ENCODE assay signal across 8 cellular contexts in the genomic region with DNA sequence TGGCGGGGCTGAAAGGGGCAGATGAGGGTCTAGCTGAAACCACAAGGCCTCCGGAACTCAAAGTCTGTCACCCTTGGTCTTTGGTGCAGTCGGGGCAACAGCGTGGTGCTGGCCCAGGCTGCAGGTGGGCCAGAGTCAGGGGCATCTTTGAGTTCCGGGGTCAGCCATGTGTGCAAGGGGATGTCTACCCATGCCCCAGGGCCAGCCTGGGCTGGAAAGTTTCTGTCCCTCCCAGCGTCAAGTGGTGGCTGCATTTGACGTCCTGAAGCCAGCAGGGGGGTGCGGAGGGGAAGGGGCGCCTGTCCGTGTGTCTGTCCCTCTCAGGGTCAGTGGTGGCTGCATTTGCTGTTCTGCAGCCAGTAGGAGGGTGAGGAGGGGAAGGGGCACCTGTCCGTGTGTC. TPM values are rescaled to one million over a fixed set of nuclear protein-coding genes. Genes with fewer than 3 reads are reported as not detected.
DNase-seq lines count a peak whose midpoint lies in the region; ATAC-seq, FAIRE-seq and TF ChIP-seq lines count a peak whose summit lies in the region.

No MANE protein-coding gene starts in this region.

- H3K9me3 ChIP-seq in BE2C (no peaks in the 10 kb centered on the region), HUES6 (ENCODE audit: control insufficient read depth, insufficient read depth, low read depth, low read length) (no peaks in the 10 kb centered on the region), mucosa of rectum (ENCODE audit: control insufficient read depth in 2 of 2, low read length in 2 of 2) (no peaks in the 10 kb centered on the region)

- ATAC-seq in GM21723 (IDR thresholded peaks at IDR 0.05; ENCODE audit: unreplicated experiment) (no peak), GM18502 (IDR thresholded peaks at IDR 0.05; ENCODE audit: poor library complexity, unreplicated experiment) (no peak)

- no peaks in the 10 kb centered on the region for H3K27me3 ChIP-seq in BE2C
- no peaks in the 10 kb centered on the region for H3K27me3 ChIP-seq in HUES6 (ENCODE audit: control insufficient read depth, insufficient read depth, low read length)
- H3K27me3 ChIP-seq in bronchial epithelial cell (ENCODE audit: control insufficient read depth, insufficient read depth, low read length) = no peaks in the 10 kb centered on the region
- no peaks in the 10 kb centered on the region for H3K27me3 ChIP-seq in mucosa of rectum (ENCODE audit: control insufficient read depth in 2 of 2, insufficient read depth in 2 of 2, low read length in 2 of 2)

- peaks cover 6% of the 10 kb centered on the region for H3K36me3 ChIP-seq in BE2C
- peaks cover 17% of the 10 kb centered on the region for H3K36me3 ChIP-seq in HUES6 (ENCODE audit: control insufficient read depth, insufficient read depth, low read length)
- no peaks in the 10 kb centered on the region for H3K36me3 ChIP-seq in bronchial epithelial cell (ENCODE audit: control insufficient read depth, insufficient read depth, low read length)
- no peaks in the 10 kb centered on the region for H3K36me3 ChIP-seq in mucosa of rectum (ENCODE audit: control insufficient read depth in 2 of 2, insufficient read depth in 2 of 2, low read length in 2 of 2)

- TF ChIP-seq CTCF in BE2C (IDR thresholded peaks at IDR 0.05; ENCODE audit: low read depth, low read length) (no peak), bronchial epithelial cell (IDR thresholded peaks at IDR 0.05; ENCODE audit: insufficient read depth, low read length, severe bottlenecking) (no peak)

- H3K4me1 ChIP-seq in BE2C (no peaks in the 10 kb centered on the region), HUES6 (ENCODE audit: control insufficient read depth, insufficient read depth, low read length) (no peaks in the 10 kb centered on the region; the same call in 1 of the 2 replicates), mucosa of rectum (ENCODE audit: control insufficient read depth in 2 of 2, insufficient read depth in 2 of 2, low read length in 2 of 2) (peaks cover 15 to 16% of the 10 kb centered on the region in 2 donors)

- H3K4me3 ChIP-seq in BE2C (ENCODE audit: low read depth, low read length) (peak overlapping the region; percentile 81), HUES6 (ENCODE audit: low read depth, low read length) (peak overlapping the region; percentile 77), bronchial epithelial cell (ENCODE audit: low read depth, low read length) (peak overlapping the region; percentile 80), mucosa of rectum (ENCODE audit: low read length in 2 of 2) (peak overlapping the region; percentile 82 to 92)

- H3K9ac ChIP-seq in HUES6 (ENCODE audit: low read length) (peak overlapping the region; percentile 97), mucosa of rectum (ENCODE audit: low read depth in 1 of 2, low read length in 2 of 2) (peak overlapping the region; percentile 70 to 95)

- DNase-seq in BE2C (peak; percentile 39), bronchial epithelial cell (ENCODE audit: low read depth) (no peak), NCI-H2196 treated with DMSO at 0.1 percent for 48 hours (lab: John Stamatoyannopoulos, UW; ENCODE audit: unreplicated experiment) (no peak), midbrain (lab: John Stamatoyannopoulos, UW) (no peak)

- FAIRE-seq in bronchial epithelial cell (lab: Jason Lieb, UNC) = no peak

- H3K27ac ChIP-seq in HUES6 (ENCODE audit: low read depth, low read length) = no peak overlapping the region
- peak overlapping the region in 1 of 2 donors; percentile 98 for H3K27ac ChIP-seq in mucosa of rectum (ENCODE audit: low read depth in 2 of 2, low read length in 2 of 2)

RNA-seq across cellular contexts. Expression of a gene that starts 0.7 kb away (rescaled TPM):
- polyA plus RNA-seq in BE2C (2012; ENCODE audit: insufficient read depth, insufficient read length, low read depth) = 77.4 TPM
- 12.1 and 13.3 TPM in 2 replicates for total RNA-seq in bronchial epithelial cell

RNA-seq across cellular contexts. Expression of a gene that starts 4.1 kb away (rescaled TPM):
- 4.5 TPM for polyA plus RNA-seq in BE2C (2012; ENCODE audit: insufficient read depth, insufficient read length, low read depth)
- total RNA-seq in bronchial epithelial cell = 6.3 and 6.9 TPM in 2 replicates

RNA-seq across cellular contexts. Expression of a gene that starts 35.1 kb away (rescaled TPM):
- polyA plus RNA-seq in BE2C (2012; ENCODE audit: insufficient read depth, insufficient read length, low read depth) = 1.6 TPM
- 4.5 and 6.8 TPM in 2 replicates for total RNA-seq in bronchial epithelial cell
